26 cellular contexts compared by ENCODE assay signal in genomic region chr17:75604034-75604695, GRCh38. TPM values are rescaled to one million over a fixed set of nuclear protein-coding genes. Genes with fewer than 3 reads are reported as not detected.
DNase-seq lines count a peak whose midpoint lies in the region; ATAC-seq and TF ChIP-seq lines count a peak whose summit lies in the region.
"Had no signal": no experiment of that assay in that cellular context is flagged by ENCODE, and none has a peak within 500 bp of the region (broad histone marks: within the 10 kb centered on the region; RNA-seq: fewer than 3 reads in every experiment).

No MANE protein-coding gene starts in this region.

- H3K36me3 Mint-ChIP-seq in stimulated activated effector memory CD8-positive, alpha-beta T cell treated with anti-CD3 and anti-CD28 coated beads, Interleukin-12 subunit alpha, Interleukin-12 subunit beta, amount 100 ng/mL, for 72 hours = no peaks in the 10 kb centered on the region
- H3K36me3 Mint-ChIP-seq: activated naive CD4-positive, alpha-beta T cell treated with anti-CD3 and anti-CD28 coated beads, Interleukin-2, amount 10 ng/mL, durations not matched to agents 7 days and 5 days; natural killer cell had no signal

- POLR2A ChIA-PET in Panc1 (lab: Charles Lee) = no interaction called here

- CTCF ChIA-PET in Panc1 (lab: Charles Lee) = interaction anchor here (1.1 kb wide), 1 partner anchor 28 kb away, joined by 3 read pairs; no protein-coding TSS in a partner anchor

- ATAC-seq in Panc1 (peak; percentile 3), esophagus mucosa (peak; percentile 68), GM18498 (IDR thresholded peaks at IDR 0.05; ENCODE audit: unreplicated experiment) (no peak)
- ATAC-seq in stimulated activated effector memory CD8-positive, alpha-beta T cell treated with anti-CD3 and anti-CD28 coated beads, Interleukin-12 subunit alpha, Interleukin-12 subunit beta, amount 100 ng/mL, for 72 hours = peak; percentile 41
- ATAC-seq: activated T-cell treated with anti-CD3 and anti-CD28 coated beads, Interleukin-2, amount 50 U/mL, for 72 hours; GM12878; natural killer cell; T-helper 17 cell had no signal

- TF ChIP-seq CTCF in Panc1 (IDR thresholded peaks at IDR 0.05) = no peak

- no TSS peak for BruUV-seq in Panc1 (replicated peaks; lab: Mats Ljungman, UMichigan)

- H3K4me1 Mint-ChIP-seq in stimulated activated effector memory CD8-positive, alpha-beta T cell treated with anti-CD3 and anti-CD28 coated beads, Interleukin-12 subunit alpha, Interleukin-12 subunit beta, amount 100 ng/mL, for 72 hours = peaks cover 11% of the 10 kb centered on the region

- intact Hi-C loops in Panc1 (cut with micrococcal nuclease; ENCODE audit: unreplicated experiment) = no loop called here

- peak; percentile 61 for DNase-seq in GM03348 (ENCODE audit: low spot score)
- DNase-seq in Panc1 (ENCODE audit: low read depth, low spot score) = no peak
- DNase-seq in stimulated activated effector memory CD8-positive, alpha-beta T cell treated with anti-CD3 and anti-CD28 coated beads, Interleukin-12 subunit alpha, Interleukin-12 subunit beta, amount 100 ng/mL, for 72 hours (ENCODE audit: low spot score in 2 of 2) = no peak
- DNase-seq in NCI-H82 treated with DMSO at 0.1 percent for 48 hours (lab: John Stamatoyannopoulos, UW; ENCODE audit: unreplicated experiment) = no peak
- no peak for DNase-seq in kidney tubule cell (ENCODE audit: low spot score)
- DNase-seq in GF-D8 (lab: John Stamatoyannopoulos, UW) = no peak
- DNase-seq: activated CD4-positive, alpha-beta T cell treated with anti-CD3 and anti-CD28 coated beads for 48 hours; activated naive CD4-positive, alpha-beta T cell treated with anti-CD3 and anti-CD28 coated beads, Interleukin-2, amount 10 ng/mL, durations not matched to agents 7 days and 5 days; activated T-cell treated with anti-CD3 and anti-CD28 coated beads, Interleukin-2, amount 50 U/mL, for 72 hours; anterior cingulate cortex; DMS53; erythroblast; HFFc6; mammary epithelial cell; natural killer cell; NCI-H1092; NCI-H2029; NCI-H446; T-helper 17 cell had no signal

- H3K9me3 Mint-ChIP-seq in stimulated activated effector memory CD8-positive, alpha-beta T cell treated with anti-CD3 and anti-CD28 coated beads, Interleukin-12 subunit alpha, Interleukin-12 subunit beta, amount 100 ng/mL, for 72 hours = no peaks in the 10 kb centered on the region
- H3K9me3 Mint-ChIP-seq: activated naive CD4-positive, alpha-beta T cell treated with anti-CD3 and anti-CD28 coated beads, Interleukin-2, amount 10 ng/mL, durations not matched to agents 7 days and 5 days; activated T-cell treated with anti-CD3 and anti-CD28 coated beads, Interleukin-2, amount 50 U/mL, for 72 hours; HFFc6; natural killer cell had no signal

- H3K4me1 ChIP-seq in Panc1 (ENCODE audit: control insufficient read depth, insufficient read depth, low read length) = no peaks in the 10 kb centered on the region
- H3K4me1 ChIP-seq: parathyroid adenoma had no signal

- no peak overlapping the region for H3K27ac ChIP-seq in Panc1 (ENCODE audit: low read length)
- H3K27ac ChIP-seq: cardiac muscle cell, parathyroid adenoma, thoracic aorta had no signal

- H3K27me3 ChIP-seq in Panc1 (ENCODE audit: control insufficient read depth, insufficient read depth, low read length) = no peaks in the 10 kb centered on the region
- H3K27me3 ChIP-seq: cardiac muscle cell had no signal

- H3K9me3 ChIP-seq in Panc1 (ENCODE audit: control insufficient read depth, insufficient read depth, low read depth, low read length) = no peaks in the 10 kb centered on the region
- H3K9me3 ChIP-seq: thoracic aorta had no signal

- in situ Hi-C loops in Panc1 (cut with HindIII; ENCODE audit: low pct_unique_long_range_greater_than_20kb, low sequenced_read_pairs) = no loop called here

- H3K4me3 Mint-ChIP-seq in stimulated activated effector memory CD8-positive, alpha-beta T cell treated with anti-CD3 and anti-CD28 coated beads, Interleukin-12 subunit alpha, Interleukin-12 subunit beta, amount 100 ng/mL, for 72 hours = no peak overlapping the region
- H3K4me3 Mint-ChIP-seq: activated naive CD4-positive, alpha-beta T cell treated with anti-CD3 and anti-CD28 coated beads, Interleukin-2, amount 10 ng/mL, durations not matched to agents 7 days and 5 days; activated T-cell treated with anti-CD3 and anti-CD28 coated beads, Interleukin-2, amount 50 U/mL, for 72 hours; HFFc6; natural killer cell; T-helper 17 cell had no signal

- no peaks in the 10 kb centered on the region for H3K36me3 ChIP-seq in Panc1 (ENCODE audit: control insufficient read depth, insufficient read depth, low read length)
- H3K36me3 ChIP-seq: cardiac muscle cell, thoracic aorta had no signal

- no peak overlapping the region for H3K4me3 ChIP-seq in Panc1 (ENCODE audit: low read depth in 2 of 2, low read length in 2 of 2)
- H3K4me3 ChIP-seq: cardiac muscle cell, GM12878, thoracic aorta had no signal

- H3K27ac Mint-ChIP-seq in stimulated activated effector memory CD8-positive, alpha-beta T cell treated with anti-CD3 and anti-CD28 coated beads, Interleukin-12 subunit alpha, Interleukin-12 subunit beta, amount 100 ng/mL, for 72 hours = peak overlapping the region; percentile 1
- H3K27ac Mint-ChIP-seq: activated naive CD4-positive, alpha-beta T cell treated with anti-CD3 and anti-CD28 coated beads, Interleukin-2, amount 10 ng/mL, durations not matched to agents 7 days and 5 days; activated T-cell treated with anti-CD3 and anti-CD28 coated beads, Interleukin-2, amount 50 U/mL, for 72 hours; HFFc6; natural killer cell; T-helper 17 cell had no signal

RNA-seq across cellular contexts. Expression of gene MYO15B, which starts 16.6 kb away (rescaled TPM):
- total RNA-seq in Panc1 (2021; ENCODE audit: unreplicated experiment) = 26.5 TPM
- polyA plus RNA-seq in Panc1 (2012; ENCODE audit: insufficient read length) = 26.4 TPM
- 15.6 TPM for total RNA-seq in esophagus mucosa

RNA-seq across cellular contexts. Expression of gene SMIM5, which starts 29.1 kb away (rescaled TPM):
- 0.10 TPM for total RNA-seq in Panc1 (2021; ENCODE audit: unreplicated experiment)
- polyA plus RNA-seq in Panc1 (2012; ENCODE audit: insufficient read length) = 0.24 TPM
- total RNA-seq in esophagus mucosa = 10.1 TPM
- total RNA-seq: dermis microvascular lymphatic vessel endothelial cell, GM12878, mammary epithelial cell had no signal

Comparison
In these comparisons a context has a peak if more than half of its experiments do, and no peak if none do; other contexts are left out.
1. RNA of gene SMIM5, which starts 29.1 kb away (total RNA-seq): 10.1 TPM in esophagus mucosa (single experiment); 0.10 TPM in Panc1 (single experiment); every median in the first group is over 10 times any median in the second.